19 cellular contexts compared by ENCODE assay signal in the genomic region with DNA sequence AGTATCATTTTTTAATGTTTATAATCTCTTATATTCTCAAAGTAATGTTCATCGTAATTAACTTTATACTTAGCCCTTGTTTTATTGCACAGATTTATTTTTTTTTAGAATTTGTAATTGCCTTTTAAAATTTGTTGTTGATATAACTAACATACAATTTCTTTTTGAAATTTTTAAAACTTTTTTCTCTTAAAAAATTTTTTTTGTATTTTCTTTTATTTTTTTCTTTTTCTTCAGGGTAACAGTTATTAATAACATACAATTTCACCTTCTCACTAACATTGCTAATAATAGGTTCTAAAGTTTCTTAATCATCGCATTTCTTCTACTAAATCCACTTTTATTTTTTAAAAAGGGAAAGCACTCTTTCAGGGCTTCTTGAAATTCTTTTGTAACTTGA. TPM values are rescaled to one million over a fixed set of nuclear protein-coding genes. Genes with fewer than 3 reads are reported as not detected.
DNase-seq lines count a peak whose midpoint lies in the region; ATAC-seq, FAIRE-seq and TF ChIP-seq lines count a peak whose summit lies in the region.
"Had no signal": no experiment of that assay in that cellular context is flagged by ENCODE, and none has a peak within 500 bp of the region (broad histone marks: within the 10 kb centered on the region; RNA-seq: fewer than 3 reads in every experiment).

No MANE protein-coding gene starts in this region.

- H4K20me1 ChIP-seq in IMR-90 (ENCODE audit: insufficient read depth, low read length), result no peaks in the 10 kb centered on the region
- H4K20me1 ChIP-seq: BLaER1 treated with 17β-estradiol and CSF1 and Interleukin-3, amounts not matched to agents 10 nM and 100 nM had no signal

- no peaks in the 10 kb centered on the region for H3K27me3 ChIP-seq in IMR-90 (ENCODE audit: control insufficient read depth, insufficient read depth, low read length)
- H3K27me3 ChIP-seq in mesenchymal stem cell (ENCODE audit: control insufficient read depth in 1 of 2, insufficient read depth in 1 of 2, low read length in 2 of 2), result no peaks in the 10 kb centered on the region
- H3K27me3 ChIP-seq in CD8-positive, alpha-beta T cell (ENCODE audit: insufficient read depth, low read length), result no peaks in the 10 kb centered on the region
- H3K27me3 ChIP-seq: BLaER1 treated with 17β-estradiol and CSF1 and Interleukin-3, amounts not matched to agents 10 nM and 100 nM had no signal

- H3K23ac ChIP-seq in IMR-90 (ENCODE audit: low read depth, low read length) (no peak overlapping the region), mesenchymal stem cell (ENCODE audit: low read length in 2 of 2) (no peak overlapping the region)

- H4K91ac ChIP-seq in IMR-90 (ENCODE audit: insufficient read depth, low read depth, low read length) (no peak overlapping the region; the same call in 1 of the 2 replicates), mesenchymal stem cell (ENCODE audit: low read length) (no peak overlapping the region)

- ATAC-seq in IMR-90 (ENCODE audit: low read depth), result no peak
- no peak for ATAC-seq in HG03565 (IDR thresholded peaks at IDR 0.05; ENCODE audit: unreplicated experiment)
- ATAC-seq in GM21381 (IDR thresholded peaks at IDR 0.05; ENCODE audit: unreplicated experiment), result no peak
- no peak for ATAC-seq in CD8-positive, alpha-beta T cell

- H4K5ac ChIP-seq in IMR-90 (ENCODE audit: low read depth, low read length), result peak overlapping the region; percentile 58; the same call in 1 of the 2 replicates

- H2AK5ac ChIP-seq in IMR-90 (ENCODE audit: low read depth, low read length) (no peak overlapping the region), mesenchymal stem cell (ENCODE audit: low read length, severe bottlenecking) (no peak overlapping the region)

- H3K4me2 ChIP-seq in IMR-90 (ENCODE audit: low read depth, low read length), result no peak overlapping the region
- no peak overlapping the region for H3K4me2 ChIP-seq in mesenchymal stem cell (ENCODE audit: low read length, poor library complexity, severe bottlenecking)
- H3K4me2 ChIP-seq: BLaER1 treated with 17β-estradiol and CSF1 and Interleukin-3, amounts not matched to agents 10 nM and 100 nM had no signal

- H2BK20ac ChIP-seq in IMR-90 (ENCODE audit: low read depth, low read length), result 0 out of 2 replicates have a peak overlapping the region, but pooled peaks have one; percentile 50

- H3K9me3 ChIP-seq in IMR-90 (ENCODE audit: control insufficient read depth, insufficient read depth, low read length), result peaks cover 8% of the 10 kb centered on the region
- H3K9me3 ChIP-seq in mesenchymal stem cell (ENCODE audit: control insufficient read depth, low read length), result no peaks in the 10 kb centered on the region
- no peaks in the 10 kb centered on the region for H3K9me3 ChIP-seq in CD8-positive, alpha-beta T cell (ENCODE audit: low read length)
- H3K9me3 ChIP-seq: HAP-1 had no signal

- TF ChIP-seq CTCF in IMR-90 (conservative IDR thresholded peaks at IDR 0.05; ENCODE audit: low read depth, low read length), result no peak
- no peak for TF ChIP-seq CTCF in CD8-positive, alpha-beta T cell (IDR thresholded peaks at IDR 0.05)

- no peaks in the 10 kb centered on the region for H3K36me3 ChIP-seq in IMR-90 (ENCODE audit: control insufficient read depth, insufficient read depth, low read length)
- no peaks in the 10 kb centered on the region for H3K36me3 ChIP-seq in mesenchymal stem cell (ENCODE audit: control insufficient read depth in 1 of 2, insufficient read depth in 2 of 2, low read depth in 1 of 2, low read length in 2 of 2)
- H3K36me3 ChIP-seq in CD8-positive, alpha-beta T cell (ENCODE audit: insufficient read depth, low read length), result no peaks in the 10 kb centered on the region
- H3K36me3 ChIP-seq: BLaER1 treated with 17β-estradiol and CSF1 and Interleukin-3, amounts not matched to agents 10 nM and 100 nM; HAP-1 had no signal

- no peak for DNase-seq in IMR-90
- DNase-seq in mesenchymal stem cell, result no peak
- no peak for DNase-seq in CD8-positive, alpha-beta T cell
- DNase-seq: CD8-positive, alpha-beta memory T cell; COR-L47; DMS 273 treated with DMSO at 0.1 percent for 48 hours; DMS53; DND-41; EL; KBM-7 had no signal

- peak; percentile 46 for FAIRE-seq in A204.1 (lab: Jason Lieb, UNC)
- FAIRE-seq in endometrium (lab: Jason Lieb, UNC), result peak; percentile 57
- FAIRE-seq: GM12891 had no signal

- intact Hi-C loops in IMR-90 (cut with micrococcal nuclease), result no loop called here
- intact Hi-C loops in CD8-positive, alpha-beta T cell (cut with DNase I, micrococcal nuclease), result no loop called here

- no peak overlapping the region for H3K4me3 Mint-ChIP-seq in CD8-positive, alpha-beta T cell
- H3K4me3 Mint-ChIP-seq: B cell; CD8-positive, alpha-beta memory T cell had no signal

- WGBS in IMR-90 (ENCODE audit: extremely low coverage in 2 of 2, insufficient read length in 1 of 2), 2 experiments, result 83% methylated on average over 1 of the region's 2 CpGs; no CpG with 5 or more reads in 1 of the 2 experiments
- 100% methylated on average over 1 of the region's 2 CpGs for WGBS in mesenchymal stem cell

- H3K27ac ChIP-seq in IMR-90 (ENCODE audit: insufficient read depth, low read length), result peak overlapping the region; percentile 72; the same call in 1 of the 2 replicates
- H3K27ac ChIP-seq in mesenchymal stem cell (ENCODE audit: low read length, poor library complexity, severe bottlenecking), result no peak overlapping the region
- no peak overlapping the region for H3K27ac ChIP-seq in CD8-positive, alpha-beta T cell (ENCODE audit: low read depth, low read length)
- H3K27ac ChIP-seq: 22Rv1; BLaER1 treated with 17β-estradiol and CSF1 and Interleukin-3, amounts not matched to agents 10 nM and 100 nM had no signal

- no peak overlapping the region for H2BK12ac ChIP-seq in mesenchymal stem cell (ENCODE audit: low read length in 2 of 2)

- H3K4me3 ChIP-seq in IMR-90 (ENCODE audit: insufficient read depth, low read depth, low read length) (no peak overlapping the region), mesenchymal stem cell (ENCODE audit: insufficient read depth in 1 of 2, low read depth in 1 of 2, low read length in 2 of 2) (no peak overlapping the region)
- H3K4me3 ChIP-seq in CD8-positive, alpha-beta T cell (ENCODE audit: low read depth, low read length), result no peak overlapping the region
- H3K4me3 ChIP-seq: BLaER1 treated with 17β-estradiol and CSF1 and Interleukin-3, amounts not matched to agents 10 nM and 100 nM; HAP-1 had no signal

- H3K9me1 ChIP-seq in IMR-90 (ENCODE audit: insufficient read depth, low read length), result peaks cover 8% of the 10 kb centered on the region

- no peak overlapping the region for H3K9ac ChIP-seq in IMR-90 (ENCODE audit: low read depth, low read length)
- peak overlapping the region; percentile 29 for H3K9ac ChIP-seq in mesenchymal stem cell (ENCODE audit: low read length)
- H3K9ac ChIP-seq: BLaER1 treated with 17β-estradiol and CSF1 and Interleukin-3, amounts not matched to agents 10 nM and 100 nM had no signal

- H2BK15ac ChIP-seq in IMR-90 (ENCODE audit: low read depth, low read length), result 0 out of 3 replicates have a peak overlapping the region, but pooled peaks have one; percentile 67
- no peak overlapping the region for H2BK15ac ChIP-seq in mesenchymal stem cell (ENCODE audit: low read depth, poor library complexity, severe bottlenecking)

- H3K14ac ChIP-seq in IMR-90 (replicated peaks; ENCODE audit: low read depth, low read length) (no peak overlapping the region), mesenchymal stem cell (ENCODE audit: low read length in 2 of 2) (no peak overlapping the region)

- H4K8ac ChIP-seq in IMR-90 (ENCODE audit: low read depth in 2 of 2, low read length in 2 of 2) (peak overlapping the region in 1 of 2 experiments; percentile 27; a peak in 2 of 4 replicates), mesenchymal stem cell (ENCODE audit: low read length) (no peak overlapping the region)

- CTCF ChIA-PET in IMR-90 (lab: Yijun Ruan, JAX), result no interaction called here
- CTCF ChIA-PET in CD8-positive, alpha-beta T cell (lab: Charles Lee), result no interaction called here

- TF ChIP-seq POLR2A in IMR-90 (IDR thresholded peaks at IDR 0.05; ENCODE audit: low read depth, low read length), result no peak

- no peak overlapping the region for H3K27ac Mint-ChIP-seq in CD8-positive, alpha-beta T cell
- H3K27ac Mint-ChIP-seq: B cell; CD8-positive, alpha-beta memory T cell had no signal

- no peak overlapping the region for H2AFZ ChIP-seq in IMR-90 (replicated peaks; ENCODE audit: low read length, poor library complexity)
- H2AFZ ChIP-seq in mesenchymal stem cell (ENCODE audit: low read depth, low read length), result no peak overlapping the region

- H3K18ac ChIP-seq in IMR-90 (ENCODE audit: low read depth, low read length) (peak overlapping the region; percentile 65), mesenchymal stem cell (ENCODE audit: low read depth in 1 of 2, low read length in 2 of 2) (no peak overlapping the region)

- no TSS peak for BruUV-seq in IMR-90 (replicated peaks; lab: Mats Ljungman, UMichigan)

- no peaks in the 10 kb centered on the region for H3K9me3 Mint-ChIP-seq in CD8-positive, alpha-beta T cell
- H3K9me3 Mint-ChIP-seq: CD8-positive, alpha-beta memory T cell had no signal

- no peaks in the 10 kb centered on the region for H3K4me1 Mint-ChIP-seq in CD8-positive, alpha-beta T cell (ENCODE audit: low read depth)
- H3K4me1 Mint-ChIP-seq: B cell; CD8-positive, alpha-beta memory T cell had no signal

- H2BK5ac ChIP-seq in IMR-90 (ENCODE audit: low read depth, low read length, poor library complexity, severe bottlenecking) (peak overlapping the region; percentile 96), mesenchymal stem cell (ENCODE audit: low read depth, low read length, poor library complexity, severe bottlenecking) (no peak overlapping the region)

- no peak overlapping the region for H2AK9ac ChIP-seq in IMR-90 (replicated peaks; ENCODE audit: low read depth, low read length, poor library complexity)

- peaks cover 13% of the 10 kb centered on the region for H3K4me1 ChIP-seq in IMR-90 (ENCODE audit: control insufficient read depth, insufficient read depth, low read length)
- peaks cover 12% of the 10 kb centered on the region for H3K4me1 ChIP-seq in mesenchymal stem cell (ENCODE audit: control insufficient read depth, insufficient read depth, low read depth, low read length)
- no peaks in the 10 kb centered on the region for H3K4me1 ChIP-seq in CD8-positive, alpha-beta T cell (ENCODE audit: insufficient read depth, low read length)
- H3K4me1 ChIP-seq: BLaER1 treated with 17β-estradiol and CSF1 and Interleukin-3, amounts not matched to agents 10 nM and 100 nM had no signal

- H3K36me3 Mint-ChIP-seq in CD8-positive, alpha-beta T cell, result no peaks in the 10 kb centered on the region
- H3K36me3 Mint-ChIP-seq: CD8-positive, alpha-beta memory T cell had no signal

- H3K56ac ChIP-seq in IMR-90 (ENCODE audit: extremely low read depth, insufficient read depth, low read length), result no peak overlapping the region

- peaks cover 10% of the 10 kb centered on the region for H3K27me3 Mint-ChIP-seq in CD8-positive, alpha-beta T cell (ENCODE audit: low read depth)

- dilution Hi-C loops in IMR-90 (cut with HindIII; ENCODE audit: low sequenced_read_pairs, unreplicated experiment), result no loop called here

- no peak for TF ChIP-seq RAD21 in IMR-90 (IDR thresholded peaks at IDR 0.05; ENCODE audit: low read length)

- POLR2A ChIA-PET in IMR-90 (lab: Charles Lee; ENCODE audit: unreplicated experiment), result interaction anchor here (1.7 kb wide), 1 partner anchor 10 kb away, joined by 16 read pairs; no protein-coding TSS in a partner anchor
- POLR2A ChIA-PET in CD8-positive, alpha-beta T cell (lab: Charles Lee), result no interaction called here

- H3K4ac ChIP-seq in IMR-90 (ENCODE audit: low read depth, low read length) (peak overlapping the region; percentile 64; the same call in 1 of the 2 replicates), mesenchymal stem cell (ENCODE audit: low read depth in 1 of 2, low read length in 2 of 2) (no peak overlapping the region)

- H3K79me1 ChIP-seq in IMR-90 (ENCODE audit: low read depth in 1 of 2, low read length in 2 of 2) (no peaks in the 10 kb centered on the region), mesenchymal stem cell (replicated peaks; ENCODE audit: low read length, poor library complexity, severe bottlenecking) (no peaks in the 10 kb centered on the region)

- in situ Hi-C loops in IMR-90 (cut with MboI; ENCODE audit: low sequenced_read_pairs), result no loop called here

- H2BK120ac ChIP-seq in IMR-90 (ENCODE audit: low read depth, low read length), result peak overlapping the region; percentile 22; the same call in 1 of the 2 replicates
- no peak overlapping the region for H2BK120ac ChIP-seq in mesenchymal stem cell (ENCODE audit: low read depth, low read length)

RNA-seq across cellular contexts. Expression of gene VAMP4, which starts 11.3 kb away (rescaled TPM):
- 3.4 and 7.5 TPM in 2 replicates for total RNA-seq in IMR-90 (2012; rRNA removed)
- polyA plus RNA-seq in IMR-90 (2012; rRNA removed), result 3.8 and 5.4 TPM in 2 replicates
- polyA plus RNA-seq in IMR-90 (2012; cell fraction: cytosol; rRNA removed), result 1.1 and 1.8 TPM in 2 replicates
- polyA plus RNA-seq in IMR-90 (2012; cell fraction: nucleus; rRNA removed; ENCODE audit: low replicate concordance), result 1.1 and 6.7 TPM in 2 replicates
- 8.6 TPM for polyA plus RNA-seq in mesenchymal stem cell (2013, experiment 1 of 2)
- polyA plus RNA-seq in mesenchymal stem cell (2013, experiment 2 of 2), result 9.3 TPM
- total RNA-seq in CD8-positive, alpha-beta T cell, result 1 to 10 TPM; 8.4 to 8.6 TPM

RNA-seq across cellular contexts. Expression of gene METTL13, which starts 28.3 kb away (rescaled TPM):
- 25.8 and 26.3 TPM in 2 replicates for total RNA-seq in IMR-90 (2012; rRNA removed)
- polyA plus RNA-seq in IMR-90 (2012; rRNA removed), result 22.6 and 25.1 TPM in 2 replicates
- 16.8 and 20.4 TPM in 2 replicates for polyA plus RNA-seq in IMR-90 (2012; cell fraction: cytosol; rRNA removed)
- 9.8 and 11.9 TPM in 2 replicates for polyA plus RNA-seq in IMR-90 (2012; cell fraction: nucleus; rRNA removed; ENCODE audit: low replicate concordance)
- polyA plus RNA-seq in mesenchymal stem cell (2013, experiment 1 of 2), result 10.4 TPM
- 11.3 TPM for polyA plus RNA-seq in mesenchymal stem cell (2013, experiment 2 of 2)
- 1 to 10 TPM; 6.6 to 6.9 TPM for total RNA-seq in CD8-positive, alpha-beta T cell
